13 cellular contexts compared by ENCODE assay signal in the genomic region with DNA sequence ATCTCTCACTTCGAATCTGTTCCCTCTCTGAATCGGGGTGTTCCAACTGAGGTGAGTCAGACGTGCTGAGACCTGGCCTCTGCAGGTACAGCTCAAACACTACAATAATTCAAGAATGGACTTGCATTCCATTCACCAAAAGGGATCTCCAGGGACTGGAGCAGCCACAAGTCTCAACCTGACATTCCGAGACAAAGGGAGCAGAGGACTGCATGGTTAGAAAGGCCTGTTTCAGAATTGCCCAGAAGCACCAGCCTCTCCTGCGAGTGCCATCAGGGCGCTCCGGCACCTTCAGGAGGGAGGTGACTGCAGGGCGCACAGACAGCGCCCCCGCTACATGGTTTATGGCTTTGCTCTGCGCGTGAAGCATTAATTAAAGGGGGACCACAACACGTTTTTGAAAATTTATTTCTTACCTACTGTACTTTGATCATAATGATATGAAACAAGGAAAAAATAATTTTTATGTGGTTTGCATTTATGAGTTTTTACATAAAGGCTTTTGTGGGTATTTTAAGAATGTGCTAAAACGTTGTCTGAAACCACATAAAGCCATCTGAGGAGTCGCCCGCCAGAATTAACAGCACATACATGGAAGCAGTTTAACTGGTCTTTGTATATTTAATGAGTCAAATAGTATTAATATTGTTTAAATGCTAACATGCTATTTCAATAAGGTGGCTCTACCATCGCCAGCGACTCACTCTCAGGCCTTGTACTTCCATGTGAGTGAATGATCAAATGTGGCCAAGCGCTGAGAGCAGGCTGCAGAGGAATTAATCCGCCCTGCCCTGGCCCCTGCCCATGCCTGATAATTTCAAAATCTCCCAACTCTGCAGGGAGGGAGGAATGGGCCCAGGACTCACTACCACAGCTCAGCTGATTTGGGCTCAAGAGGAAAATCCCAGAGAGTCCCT. TPM values are rescaled to one million over a fixed set of nuclear protein-coding genes. Genes with fewer than 3 reads are reported as not detected.
A peak's percentile ranks its signal among the peaks of the same experiment; 100 is the strongest.
DNase-seq lines count a peak whose midpoint lies in the region; ATAC-seq and TF ChIP-seq lines count a peak whose summit lies in the region.
"Had no signal": no experiment of that assay in that cellular context is flagged by ENCODE, and none has a peak within 500 bp of the region (broad histone marks: within the 10 kb centered on the region; RNA-seq: fewer than 3 reads in every experiment).

No MANE protein-coding gene starts in this region.

- CTCF ChIA-PET in CD8-positive, alpha-beta memory T cell (lab: Charles Lee) = no interaction called here
- CTCF ChIA-PET in GM10248 (lab: Yijun Ruan, JAX) = interaction anchor here (1.0 to 2.4 kb wide), 5 partner anchors 12 to 293 kb away, joined by 3 to 14 read pairs (median 6); no protein-coding TSS in a partner anchor

- H3K27me3 ChIP-seq in heart left ventricle (no peaks in the 10 kb centered on the region), MM.1S (replicated peaks; ENCODE audit: insufficient read depth, low read length) (no peaks in the 10 kb centered on the region)
- no peaks in the 10 kb centered on the region for H3K27me3 ChIP-seq in CD8-positive, alpha-beta memory T cell (ENCODE audit: insufficient read depth, low read length, poor library complexity, severe bottlenecking)

- intact Hi-C loops in left cardiac atrium (cut with DNase I) = no loop called here
- intact Hi-C loops in heart left ventricle (cut with DNase I) = no loop called here

- H2AFZ ChIP-seq in MM.1S (ENCODE audit: low read length) = no peak overlapping the region

- H3K36me3 Mint-ChIP-seq in CD8-positive, alpha-beta memory T cell = peaks cover 0 to 58% (median 8%) of the 10 kb centered on the region in 3 donors

- H3K4me3 ChIP-seq in heart left ventricle = no peak overlapping the region
- H3K4me3 ChIP-seq in fibroblast of mammary gland (ENCODE audit: control insufficient read depth, low read depth, low read length) = no peak overlapping the region
- H3K4me3 ChIP-seq in CD8-positive, alpha-beta memory T cell (ENCODE audit: low read length) = no peak overlapping the region
- no peak overlapping the region for H3K4me3 ChIP-seq in MM.1S (ENCODE audit: low read length)
- H3K4me3 ChIP-seq: left ventricle myocardium inferior, psoas muscle had no signal

- H3K27ac ChIP-seq in heart left ventricle (no peak overlapping the region), MM.1S (ENCODE audit: low read length) (no peak overlapping the region)
- no peak overlapping the region for H3K27ac ChIP-seq in CD8-positive, alpha-beta memory T cell (ENCODE audit: low read depth, low read length)
- H3K27ac ChIP-seq: C4-2B, left ventricle myocardium inferior, psoas muscle had no signal

- H3K9me3 ChIP-seq in heart left ventricle = no peaks in the 10 kb centered on the region
- H3K9me3 ChIP-seq in CD8-positive, alpha-beta memory T cell (ENCODE audit: low read length) = no peaks in the 10 kb centered on the region
- H3K9me3 ChIP-seq in MM.1S (replicated peaks; ENCODE audit: insufficient read depth, low read length) = no peaks in the 10 kb centered on the region
- H3K9me3 ChIP-seq: left ventricle myocardium inferior, psoas muscle had no signal

- H3K4me1 Mint-ChIP-seq in CD8-positive, alpha-beta memory T cell = peaks cover 33 to 62% (median 58%) of the 10 kb centered on the region in 3 donors

- peak overlapping the region in 1 of 7 donors; percentile 5 for H3K4me3 Mint-ChIP-seq in CD8-positive, alpha-beta memory T cell

- POLR2A ChIA-PET in CD8-positive, alpha-beta memory T cell (lab: Charles Lee) = no interaction called here
- POLR2A ChIA-PET in GM10248 (lab: Yijun Ruan, JAX) = no interaction called here

- 88 to 95% (median 90%) methylated on average over 19 to 20 of the region's 20 CpGs for WGBS in heart left ventricle, 4 donors

- H3K79me2 ChIP-seq in MM.1S (ENCODE audit: low read length) = peaks cover 18% of the 10 kb centered on the region

- H3K27me3 Mint-ChIP-seq in CD8-positive, alpha-beta memory T cell = no peaks in the 10 kb centered on the region

- H3K36me3 ChIP-seq in heart left ventricle (peaks cover 0 to 61% (median 15%) of the 10 kb centered on the region in 9 donors), MM.1S (replicated peaks; ENCODE audit: insufficient read depth, low read length) (no peaks in the 10 kb centered on the region)
- H3K36me3 ChIP-seq in CD8-positive, alpha-beta memory T cell (ENCODE audit: insufficient read depth, low read length) = peaks cover 11% of the 10 kb centered on the region

- no peak for DNase-seq in left cardiac atrium
- no peak for DNase-seq in heart left ventricle
- DNase-seq in SW480 (ENCODE audit: low spot score) = peak; percentile 69
- peak; percentile 66 for DNase-seq in fibroblast of mammary gland (ENCODE audit: low read depth)
- DNase-seq in ureter (ENCODE audit: low spot score) = peak; percentile 77
- DNase-seq in CD8-positive, alpha-beta memory T cell = no peak
- DNase-seq in GM10248 (ENCODE audit: extremely low spot score) = no peak
- DNase-seq in MM.1S = no peak
- DNase-seq: amniotic stem cell, left ventricle myocardium inferior, NCI-H2081 treated with DMSO at 0.1 percent for 48 hours, psoas muscle had no signal

- peak; percentile 26 to 68 for ATAC-seq in left cardiac atrium
- ATAC-seq in heart left ventricle = no peak

- H3K9me3 Mint-ChIP-seq in CD8-positive, alpha-beta memory T cell = no peaks in the 10 kb centered on the region

- H4K20me1 ChIP-seq in MM.1S (ENCODE audit: insufficient read depth, low read length) = no peaks in the 10 kb centered on the region; the same call in 1 of the 2 replicates

- TF ChIP-seq CTCF in heart left ventricle (IDR thresholded peaks at IDR 0.05) = no peak
- no peak for TF ChIP-seq CTCF in fibroblast of mammary gland (conservative IDR thresholded peaks at IDR 0.05; ENCODE audit: control insufficient read depth, insufficient read depth, low read depth, low read length)
- TF ChIP-seq CTCF in GM10248 (IDR thresholded peaks at IDR 0.05; ENCODE audit: control extremely low read depth, extremely low read depth, low read depth, missing control alignments) = no peak
- TF ChIP-seq CTCF in MM.1S (IDR thresholded peaks at IDR 0.05; ENCODE audit: low read length) = no peak

- H3F3A ChIP-seq in MM.1S (ENCODE audit: insufficient read depth, low read length) = no peaks in the 10 kb centered on the region

- TF ChIP-seq POLR2A in heart left ventricle (IDR thresholded peaks at IDR 0.05) = no peak

- peak overlapping the region in 4 of 8 donors; percentile 15 to 56 (median 54) for H3K27ac Mint-ChIP-seq in CD8-positive, alpha-beta memory T cell

- H3K9me2 ChIP-seq in MM.1S (replicated peaks; ENCODE audit: insufficient read depth, low read length) = no peaks in the 10 kb centered on the region

- H3K9ac ChIP-seq in MM.1S (ENCODE audit: low read length) = no peak overlapping the region

- H3K4me2 ChIP-seq in MM.1S (ENCODE audit: low read depth, low read length) = no peak overlapping the region

- H3K4me1 ChIP-seq in heart left ventricle (peaks cover 0 to 32% (median 14%) of the 10 kb centered on the region in 12 donors), MM.1S (ENCODE audit: low read length) (no peaks in the 10 kb centered on the region)
- peaks cover 25% of the 10 kb centered on the region for H3K4me1 ChIP-seq in CD8-positive, alpha-beta memory T cell (ENCODE audit: insufficient read depth, low read length)

RNA-seq across cellular contexts. Expression of a gene that starts 49.4 kb away (rescaled TPM):
- total RNA-seq in left cardiac atrium = 1 to 10 TPM; 7.6 to 8.2 TPM
- total RNA-seq in heart left ventricle = 10 to 100 TPM in 2 of 9 donors, 1 to 10 TPM in 7; 6.4 to 17.2 (median 8.2) TPM
- polyA plus RNA-seq in heart left ventricle = 10 to 100 TPM; 10.4 to 19.4 TPM
- total RNA-seq in ureter = 11.3 TPM
- total RNA-seq in CD8-positive, alpha-beta memory T cell = 10 to 100 TPM in 1 of 2 experiments, 1 to 10 TPM in 1; 8.6 to 10.4 TPM
- polyA plus RNA-seq in CD8-positive, alpha-beta memory T cell = 5.7 TPM

RNA-seq across cellular contexts. Expression of a gene that starts 49.5 kb away (rescaled TPM):
- total RNA-seq in left cardiac atrium = 10 to 100 TPM; 31.3 to 32.9 TPM
- total RNA-seq in heart left ventricle = 10 to 100 TPM; 25.0 to 97.5 (median 46.4) TPM
- polyA plus RNA-seq in heart left ventricle = 10 to 100 TPM; 13.8 to 27.2 TPM
- 40.8 TPM for total RNA-seq in ureter
- 10 to 100 TPM; 36.4 to 38.3 TPM for total RNA-seq in CD8-positive, alpha-beta memory T cell
- 102 TPM for polyA plus RNA-seq in CD8-positive, alpha-beta memory T cell

Comparison
In these comparisons a context has a peak if more than half of its experiments do, and no peak if none do; other contexts are left out.
1. ATAC-seq: peak in left cardiac atrium (2 of 2); none in heart left ventricle (0 of 4).
2. DNase-seq: peak in SW480 (single experiment), fibroblast of mammary gland (single experiment) and ureter (single experiment); none in left cardiac atrium (single experiment), heart left ventricle (0 of 5), CD8-positive, alpha-beta memory T cell (0 of 5), GM10248 (single experiment) and MM.1S (single experiment).